Comparison of ENCODE assay signal across 25 cellular contexts in genomic region chr12:103816663-103817062, GRCh38.
"Had no signal": no experiment of that assay in that cellular context is flagged by ENCODE, and none has a peak within 500 bp of the region (broad histone marks: within the 10 kb centered on the region; RNA-seq: fewer than 3 reads in every experiment).

No MANE protein-coding gene starts in this region.

- FAIRE-seq: endometrium, frontal cortex, keratinocyte had no signal

- H2AFZ ChIP-seq: hepatocyte had no signal

- H3K4me2 ChIP-seq: hepatocyte had no signal

- H3K4me1 Mint-ChIP-seq: immature natural killer cell had no signal

- H3K4me3 ChIP-seq: colonic mucosa, esophagus muscularis mucosa, gastroesophageal sphincter, heart left ventricle, hepatocyte, left lung, lower lobe of right lung, mucosa of descending colon had no signal

- DNase-seq: colonic mucosa; cortex of kidney; effector CD8-positive, alpha-beta T cell; effector memory CD8-positive, alpha-beta T cell; endodermal cell; foreskin keratinocyte; heart left ventricle; hypothalamus; immature natural killer cell; left cardiac atrium; left lung; left ventricle myocardium superior; lower lobe of right lung; mesenchymal stem cell; mucosa of descending colon; naive B cell; naive thymus-derived CD8-positive, alpha-beta T cell had no signal

- H3K27me3 ChIP-seq: colonic mucosa, esophagus muscularis mucosa, foreskin keratinocyte, gastroesophageal sphincter, heart left ventricle, hepatocyte, left lung had no signal

- H3K27ac Mint-ChIP-seq: dendritic cell treated with granulocyte-macrophage colony-stimulating factor and Interleukin-4, amounts not matched to agents 40 ng/mL and 50 ng/mL, for 4 days; effector memory CD8-positive, alpha-beta T cell; endodermal cell; immature natural killer cell; mesothelial cell of epicardium; naive thymus-derived CD8-positive, alpha-beta T cell had no signal

- H3K9me3 Mint-ChIP-seq: effector memory CD8-positive, alpha-beta T cell; immature natural killer cell; mesothelial cell of epicardium had no signal

- H3K27ac ChIP-seq: colonic mucosa, esophagus muscularis mucosa, foreskin keratinocyte, heart left ventricle, hepatocyte, left lung, lower lobe of right lung had no signal

- H3K36me3 ChIP-seq: colonic mucosa, heart left ventricle, left lung, lower lobe of right lung had no signal

- H3K27me3 Mint-ChIP-seq: dendritic cell treated with granulocyte-macrophage colony-stimulating factor and Interleukin-4, amounts not matched to agents 40 ng/mL and 50 ng/mL, for 4 days; effector memory CD8-positive, alpha-beta T cell; naive B cell; naive thymus-derived CD8-positive, alpha-beta T cell had no signal

- ATAC-seq: effector memory CD8-positive, alpha-beta T cell; foreskin keratinocyte; gastroesophageal sphincter; heart left ventricle; left cardiac atrium; left lung; left ventricle myocardium superior; lower lobe of right lung; mucosa of descending colon; naive thymus-derived CD8-positive, alpha-beta T cell had no signal

- H3K9me3 ChIP-seq: colonic mucosa had no signal

- H3K4me3 Mint-ChIP-seq: dendritic cell treated with granulocyte-macrophage colony-stimulating factor and Interleukin-4, amounts not matched to agents 40 ng/mL and 50 ng/mL, for 4 days; effector memory CD8-positive, alpha-beta T cell; endodermal cell; immature natural killer cell; mesothelial cell of epicardium; naive B cell; naive thymus-derived CD8-positive, alpha-beta T cell had no signal

- H3K4me1 ChIP-seq: colonic mucosa, heart left ventricle, lower lobe of right lung had no signal
